ENCODE assay signal across 13 cellular contexts in the genomic region with DNA sequence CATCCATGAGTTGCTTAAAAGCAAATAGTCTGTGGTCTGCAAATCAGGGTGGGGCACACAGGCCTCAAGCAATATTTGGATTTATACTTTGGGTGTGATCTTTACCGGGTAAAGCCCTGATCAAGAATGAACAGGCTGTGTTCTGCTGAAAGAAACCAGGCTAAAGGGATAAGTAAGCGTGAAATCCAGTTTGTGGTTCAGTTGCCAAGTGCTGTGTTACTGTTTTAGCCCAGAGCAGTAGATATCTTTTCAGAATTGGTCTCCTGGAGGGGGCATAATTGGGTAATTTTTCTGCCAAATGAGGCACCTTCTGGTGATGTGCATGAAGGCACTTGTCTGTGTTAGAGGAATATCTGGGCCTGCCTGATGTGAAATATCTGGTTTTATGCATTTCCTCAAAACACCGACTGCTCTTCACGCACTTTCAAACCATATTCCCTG. TPM values are rescaled to one million over a fixed set of nuclear protein-coding genes. Genes with fewer than 3 reads are reported as not detected.
DNase-seq lines count a peak whose midpoint lies in the region; ATAC-seq and TF ChIP-seq lines count a peak whose summit lies in the region.
"Had no signal": no experiment of that assay in that cellular context is flagged by ENCODE, and none has a peak within 500 bp of the region (broad histone marks: within the 10 kb centered on the region; RNA-seq: fewer than 3 reads in every experiment).

No MANE protein-coding gene starts in this region.

- peaks cover 48% of the 10 kb centered on the region for H3K4me1 Mint-ChIP-seq in activated naive CD4-positive, alpha-beta T cell treated with anti-CD3 and anti-CD28 coated beads, Interleukin-2, amount 50 U/mL, for 24 hours
- peaks cover 41% of the 10 kb centered on the region for H3K4me1 Mint-ChIP-seq in dendritic cell treated with granulocyte-macrophage colony-stimulating factor and Interleukin-4, amounts not matched to agents 40 ng/mL and 50 ng/mL, for 4 days (ENCODE audit: low read depth)

- H3K4me1 ChIP-seq in RWPE2 (ENCODE audit: insufficient read depth, poor library complexity, severe bottlenecking): peaks cover 7% of the 10 kb centered on the region
- peaks cover 14% of the 10 kb centered on the region for H3K4me1 ChIP-seq in suprapubic skin

- TF ChIP-seq POLR2A in suprapubic skin (IDR thresholded peaks at IDR 0.05): no peak

- H3K36me3 ChIP-seq in RWPE2 (ENCODE audit: low read depth): peaks cover 52% of the 10 kb centered on the region
- H3K36me3 ChIP-seq in suprapubic skin: peaks cover 58% of the 10 kb centered on the region

- DNase-seq in activated naive CD4-positive, alpha-beta T cell treated with anti-CD3 and anti-CD28 coated beads, Interleukin-2, amount 50 U/mL, for 16 hours: no peak
- DNase-seq in RWPE2 (ENCODE audit: low spot score): no peak
- no peak for DNase-seq in suprapubic skin (ENCODE audit: low spot score in 2 of 2)
- DNase-seq in ACHN: no peak
- no peak for DNase-seq in activated gamma-delta T cell (lab: John Stamatoyannopoulos, UW)
- DNase-seq in NCI-H2107 treated with DMSO at 0.1 percent for 48 hours (lab: John Stamatoyannopoulos, UW; ENCODE audit: unreplicated experiment): no peak
- DNase-seq: NCI-H1105 treated with DMSO at 0.1 percent for 48 hours, NCI-H82 had no signal

- peaks cover 38% of the 10 kb centered on the region for H3K36me3 Mint-ChIP-seq in activated naive CD4-positive, alpha-beta T cell treated with anti-CD3 and anti-CD28 coated beads, Interleukin-2, amount 50 U/mL, for 24 hours
- peaks cover 68% of the 10 kb centered on the region for H3K36me3 Mint-ChIP-seq in dendritic cell treated with granulocyte-macrophage colony-stimulating factor and Interleukin-4, amounts not matched to agents 40 ng/mL and 50 ng/mL, for 4 days (ENCODE audit: low read depth)
- H3K36me3 Mint-ChIP-seq: WTC11 had no signal

- H3K4me3 ChIP-seq in RWPE2 (ENCODE audit: severe bottlenecking) (no peak overlapping the region), suprapubic skin (no peak overlapping the region)

- no peaks in the 10 kb centered on the region for H3K27me3 Mint-ChIP-seq in activated naive CD4-positive, alpha-beta T cell treated with anti-CD3 and anti-CD28 coated beads, Interleukin-2, amount 50 U/mL, for 24 hours
- H3K27me3 Mint-ChIP-seq in dendritic cell treated with granulocyte-macrophage colony-stimulating factor and Interleukin-4, amounts not matched to agents 40 ng/mL and 50 ng/mL, for 4 days: no peaks in the 10 kb centered on the region

- H3K27me3 ChIP-seq in RWPE2 (ENCODE audit: insufficient read depth, poor library complexity, severe bottlenecking) (no peaks in the 10 kb centered on the region), suprapubic skin (no peaks in the 10 kb centered on the region)

- 48% methylated on average over 4 of the region's 4 CpGs for WGBS in suprapubic skin

- peak overlapping the region; percentile 56 for H3K27ac Mint-ChIP-seq in activated naive CD4-positive, alpha-beta T cell treated with anti-CD3 and anti-CD28 coated beads, Interleukin-2, amount 50 U/mL, for 24 hours
- H3K27ac Mint-ChIP-seq in dendritic cell treated with granulocyte-macrophage colony-stimulating factor and Interleukin-4, amounts not matched to agents 40 ng/mL and 50 ng/mL, for 4 days: peak overlapping the region; percentile 18

- H3K9me3 Mint-ChIP-seq in activated naive CD4-positive, alpha-beta T cell treated with anti-CD3 and anti-CD28 coated beads, Interleukin-2, amount 50 U/mL, for 24 hours: no peaks in the 10 kb centered on the region
- no peaks in the 10 kb centered on the region for H3K9me3 Mint-ChIP-seq in dendritic cell treated with granulocyte-macrophage colony-stimulating factor and Interleukin-4, amounts not matched to agents 40 ng/mL and 50 ng/mL, for 4 days

- TF ChIP-seq CTCF in RWPE2 (IDR thresholded peaks at IDR 0.05; ENCODE audit: poor library complexity, severe bottlenecking): no peak
- no peak for TF ChIP-seq CTCF in suprapubic skin (IDR thresholded peaks at IDR 0.05)

- H3K27ac ChIP-seq in RWPE2 (ENCODE audit: poor library complexity, severe bottlenecking) (peak overlapping the region; percentile 37), suprapubic skin (peak overlapping the region; percentile 28)
- H3K27ac ChIP-seq: C4-2B had no signal

- no peak overlapping the region for H3K4me3 Mint-ChIP-seq in activated naive CD4-positive, alpha-beta T cell treated with anti-CD3 and anti-CD28 coated beads, Interleukin-2, amount 50 U/mL, for 24 hours
- no peak overlapping the region for H3K4me3 Mint-ChIP-seq in dendritic cell treated with granulocyte-macrophage colony-stimulating factor and Interleukin-4, amounts not matched to agents 40 ng/mL and 50 ng/mL, for 4 days
- H3K4me3 Mint-ChIP-seq: WTC11 had no signal

- H3K9me3 ChIP-seq in RWPE2 (ENCODE audit: severe bottlenecking) (no peaks in the 10 kb centered on the region), suprapubic skin (no peaks in the 10 kb centered on the region)

- intact Hi-C loops in dendritic cell treated with granulocyte-macrophage colony-stimulating factor and Interleukin-4, amounts not matched to agents 40 ng/mL and 50 ng/mL, for 4 days (cut with micrococcal nuclease): loop anchor here (2.0 kb wide), 1 partner anchor 34 kb away; no protein-coding TSS in a partner anchor

- in situ Hi-C loops in ACHN (cut with HindIII; ENCODE audit: low pct_ligation_motif_present, low pct_unique_long_range_greater_than_20kb, low sequenced_read_pairs): no loop called here

- ATAC-seq in RWPE2 (ENCODE audit: low read depth): no peak

- TF ChIP-seq EP300 in suprapubic skin (IDR thresholded peaks at IDR 0.05): no peak

RNA-seq across cellular contexts. Expression of a gene that starts 21.4 kb away (rescaled TPM):
- total RNA-seq in suprapubic skin: not detected
- total RNA-seq: myocyte had no signal

RNA-seq across cellular contexts. Expression of a gene that starts 45.5 kb away (rescaled TPM):
- 10 to 100 TPM; 52.3 to 70.4 (median 66.0) TPM for total RNA-seq in suprapubic skin
